Comparison of ENCODE assay signal across 24 cellular contexts in the genomic region with DNA sequence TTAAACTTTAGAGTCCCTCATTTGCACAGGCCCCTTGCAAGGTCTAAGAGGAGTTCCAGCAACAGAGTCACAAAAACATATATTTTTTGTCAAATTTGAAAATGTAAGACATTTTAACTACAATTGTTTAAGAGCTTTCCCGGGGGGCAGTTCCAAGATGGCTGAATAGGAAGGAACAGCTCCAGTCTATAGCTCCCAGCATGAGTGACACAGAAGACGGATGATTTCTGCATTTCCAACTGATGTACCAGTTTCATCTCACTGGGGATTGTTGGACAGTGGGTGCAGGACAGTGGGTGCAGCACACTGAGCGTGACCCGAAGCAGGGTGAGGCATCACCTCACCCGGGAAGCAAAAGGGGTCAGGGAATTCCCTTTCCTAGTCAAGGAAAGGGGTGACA.
"Had no signal": no experiment of that assay in that cellular context is flagged by ENCODE, and none has a peak within 500 bp of the region (broad histone marks: within the 10 kb centered on the region; RNA-seq: fewer than 3 reads in every experiment).

No MANE protein-coding gene starts in this region.

- ATAC-seq: activated T-cell treated with anti-CD3 and anti-CD28 coated beads, Interleukin-2, amount 50 U/mL, for 4 hours had no signal

- H3K36me3 ChIP-seq: Peyer's patch had no signal

- H3K9me3 Mint-ChIP-seq: activated CD4-positive, alpha-beta memory T cell treated with anti-CD3 and anti-CD28 coated beads for 36 hours; activated CD4-positive, alpha-beta T cell treated with anti-CD3 and anti-CD28 coated beads, Interleukin-2, amount 10 ng/mL, durations not matched to agents 7 days and 5 days; activated naive CD4-positive, alpha-beta T cell treated with anti-CD3 and anti-CD28 coated beads for 36 hours; activated T-cell treated with anti-CD3 and anti-CD28 coated beads, Interleukin-2, amount 50 U/mL, for 4 hours; central memory CD8-positive, alpha-beta T cell had no signal

- H3K4me1 ChIP-seq: Peyer's patch had no signal

- H3K27ac Mint-ChIP-seq: activated CD4-positive, alpha-beta memory T cell treated with anti-CD3 and anti-CD28 coated beads for 36 hours; activated CD4-positive, alpha-beta T cell treated with anti-CD3 and anti-CD28 coated beads, Interleukin-2, amount 10 ng/mL, durations not matched to agents 7 days and 5 days; activated naive CD4-positive, alpha-beta T cell treated with anti-CD3 and anti-CD28 coated beads for 36 hours; activated naive CD8-positive, alpha-beta T cell; brain had no signal

- H3K4me1 Mint-ChIP-seq: activated CD4-positive, alpha-beta T cell treated with anti-CD3 and anti-CD28 coated beads, Interleukin-2, amount 10 ng/mL, durations not matched to agents 7 days and 5 days; brain; central memory CD8-positive, alpha-beta T cell had no signal

- H3K4me3 ChIP-seq: Peyer's patch, SK-N-MC had no signal

- H3K4me3 Mint-ChIP-seq: activated CD4-positive, alpha-beta memory T cell treated with anti-CD3 and anti-CD28 coated beads for 36 hours; activated CD4-positive, alpha-beta T cell treated with anti-CD3 and anti-CD28 coated beads, Interleukin-2, amount 10 ng/mL, durations not matched to agents 7 days and 5 days; activated naive CD4-positive, alpha-beta T cell treated with anti-CD3 and anti-CD28 coated beads for 36 hours; activated naive CD8-positive, alpha-beta T cell; activated T-cell treated with anti-CD3 and anti-CD28 coated beads, Interleukin-2, amount 50 U/mL, for 4 hours; brain; central memory CD8-positive, alpha-beta T cell had no signal

- H3K9me3 ChIP-seq: Peyer's patch had no signal

- H3K36me3 Mint-ChIP-seq: activated CD4-positive, alpha-beta memory T cell treated with anti-CD3 and anti-CD28 coated beads for 36 hours; activated naive CD8-positive, alpha-beta T cell; brain had no signal

- H3K27me3 ChIP-seq: Peyer's patch had no signal

- H3K27ac ChIP-seq: Peyer's patch, SK-N-MC, VCaP had no signal

- DNase-seq: activated CD4-positive, alpha-beta memory T cell treated with anti-CD3 and anti-CD28 coated beads for 36 hours; activated CD4-positive, alpha-beta T cell treated with anti-CD3 and anti-CD28 coated beads, Interleukin-2, amount 10 ng/mL, durations not matched to agents 7 days and 5 days; activated CD4-positive, CD25-positive, alpha-beta regulatory T cell; activated CD8-positive, alpha-beta memory T cell treated with anti-CD3 and anti-CD28 coated beads for 24 hours; activated gamma-delta T cell; activated naive CD4-positive, alpha-beta T cell treated with anti-CD3 and anti-CD28 coated beads for 36 hours; activated T-cell treated with anti-CD3 and anti-CD28 coated beads, Interleukin-2, amount 50 U/mL, for 4 hours; amygdala; Kasumi-1; NCI-H1105 treated with DMSO at 0.1 percent for 48 hours; NCI-H1436 treated with DMSO at 0.1 percent for 48 hours; NCI-H187; NCI-H2081; NCI-H446; NCI-H524; NCI-H774; Peyer's patch; SIG-M5; T-helper 1 cell had no signal
